1 cellular context compared by ENCODE assay signal in the genomic region with DNA sequence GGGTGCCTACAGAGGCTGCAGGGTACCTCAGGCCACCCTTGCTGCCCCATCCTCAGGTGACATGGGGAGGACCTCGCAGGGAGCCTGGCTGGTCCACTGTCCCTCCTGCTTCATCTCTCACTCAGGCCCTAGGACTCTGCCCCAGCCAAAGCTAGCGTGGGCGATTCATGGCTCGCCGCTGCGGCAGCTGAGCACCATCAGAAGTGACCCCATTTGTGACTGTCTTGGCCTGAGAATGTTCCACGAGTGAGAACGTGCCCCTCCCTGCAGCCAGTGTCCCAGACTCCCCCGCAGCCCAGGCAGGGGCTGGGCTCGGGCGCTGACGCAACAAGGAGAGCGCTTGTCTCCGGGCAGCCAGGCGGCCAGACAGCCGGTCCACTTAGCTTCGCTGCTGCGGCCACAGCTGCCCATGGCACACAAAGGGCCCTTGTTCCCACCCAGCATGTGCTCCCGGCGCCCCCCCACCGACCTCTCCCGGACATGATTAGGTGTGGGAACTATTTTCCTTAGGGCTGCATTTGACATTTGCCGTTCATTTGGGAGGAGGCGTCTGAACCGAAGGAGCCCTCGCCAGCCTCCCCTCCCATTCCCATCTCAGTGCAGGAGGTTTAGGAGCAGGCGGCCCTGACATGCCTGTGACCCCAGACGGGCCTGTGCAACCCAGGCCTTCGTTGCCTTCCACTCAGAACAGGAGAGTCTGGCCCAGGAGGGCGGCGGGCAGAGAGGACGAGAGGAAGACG.
TF ChIP-seq lines count a peak whose summit lies in the region.

No MANE protein-coding gene starts in this region.

TF ChIP-seq in HepG2, 621 proteins besides CTCF, POLR2A, EP300 and RAD21 (continued from another document and continues in another):
- TF ChIP-seq ZNF816 (CRISPR knock-in tag; IDR thresholded peaks at IDR 0.05; ENCODE audit: borderline replicate concordance) (no peak), EED (CRISPR knock-in tag; IDR thresholded peaks at IDR 0.05) (no peak), ZNF10 (CRISPR knock-in tag; IDR thresholded peaks at IDR 0.05; ENCODE audit: borderline replicate concordance, low read depth) (no peak), ZNF841 (CRISPR knock-in tag; IDR thresholded peaks at IDR 0.05; ENCODE audit: borderline replicate concordance) (no peak), SKIL (CRISPR knock-in tag; IDR thresholded peaks at IDR 0.05; ENCODE audit: borderline replicate concordance) (peak; percentile 87), ZNF329 (CRISPR knock-in tag; IDR thresholded peaks at IDR 0.05; ENCODE audit: low read depth) (no peak), PTBP1 (IDR thresholded peaks at IDR 0.05; ENCODE audit: low read depth, low read length, poor library complexity, severe bottlenecking) (no peak), FOXA1 (IDR thresholded peaks at IDR 0.05) (no peak), FOXA1 (CRISPR knock-in tag; IDR thresholded peaks at IDR 0.05) (0 out of 2 replicates have a peak, but pooled peaks have one; percentile 3), SALL1 (CRISPR knock-in tag; IDR thresholded peaks at IDR 0.05) (peak; percentile 72), ARNT2 (CRISPR knock-in tag; IDR thresholded peaks at IDR 0.05; ENCODE audit: low read depth) (peak; percentile 52; the same call in 1 of the 2 replicates), ZNF605 (CRISPR knock-in tag; IDR thresholded peaks at IDR 0.05) (peak; percentile 58; the same call in 1 of the 2 replicates), MTF2 (CRISPR knock-in tag; IDR thresholded peaks at IDR 0.05; ENCODE audit: borderline replicate concordance) (no peak), ZNF619 (CRISPR knock-in tag; IDR thresholded peaks at IDR 0.05) (no peak), HMGXB3 (CRISPR knock-in tag; IDR thresholded peaks at IDR 0.05; ENCODE audit: borderline replicate concordance) (no peak), RARG (CRISPR knock-in tag; IDR thresholded peaks at IDR 0.05; ENCODE audit: low read depth) (no peak), SIX1 (CRISPR knock-in tag; IDR thresholded peaks at IDR 0.05; ENCODE audit: borderline replicate concordance) (no peak), ZNF878 (CRISPR knock-in tag; IDR thresholded peaks at IDR 0.05) (no peak), PAX8 (CRISPR knock-in tag; IDR thresholded peaks at IDR 0.05; ENCODE audit: borderline replicate concordance) (no peak), TBP (CRISPR knock-in tag; IDR thresholded peaks at IDR 0.05) (no peak), ZFP41 (CRISPR knock-in tag; IDR thresholded peaks at IDR 0.05; ENCODE audit: borderline replicate concordance) (no peak), ZNF234 (CRISPR knock-in tag; conservative IDR thresholded peaks at IDR 0.05) (no peak), AHR (CRISPR knock-in tag; IDR thresholded peaks at IDR 0.05) (no peak), MZF1 (CRISPR knock-in tag; IDR thresholded peaks at IDR 0.05; ENCODE audit: borderline replicate concordance) (no peak), ZEB1 (IDR thresholded peaks at IDR 0.05; ENCODE audit: insufficient replicate concordance, low read depth) (no peak), RNF2 (conservative IDR thresholded peaks at IDR 0.05; ENCODE audit: low read depth) (no peak; the same call in 1 of the 2 replicates), WIZ (CRISPR knock-in tag; IDR thresholded peaks at IDR 0.05) (no peak), PHF5A (CRISPR knock-in tag; IDR thresholded peaks at IDR 0.05; ENCODE audit: low read depth, unreplicated experiment) (no peak), ZNF775 (CRISPR knock-in tag; IDR thresholded peaks at IDR 0.05; ENCODE audit: borderline replicate concordance) (no peak; the same call in 1 of the 2 replicates), SMARCE1 (IDR thresholded peaks at IDR 0.05; ENCODE audit: borderline replicate concordance) (no peak), ZNF44 (CRISPR knock-in tag; IDR thresholded peaks at IDR 0.05) (0 out of 2 replicates have a peak, but pooled peaks have one; percentile 68), ARNT (IDR thresholded peaks at IDR 0.05) (no peak), ZNF839 (CRISPR knock-in tag; IDR thresholded peaks at IDR 0.05; ENCODE audit: borderline replicate concordance) (no peak), ZBED4 (CRISPR knock-in tag; IDR thresholded peaks at IDR 0.05; ENCODE audit: borderline replicate concordance) (no peak), TGIF2 (CRISPR knock-in tag; IDR thresholded peaks at IDR 0.05) (no peak), ZNF263 (CRISPR knock-in tag; IDR thresholded peaks at IDR 0.05) (peak; percentile 79), ZNF784 (CRISPR knock-in tag; IDR thresholded peaks at IDR 0.05; ENCODE audit: borderline replicate concordance) (peak; percentile 79; the same call in 1 of the 2 replicates), MIXL1 (CRISPR knock-in tag; IDR thresholded peaks at IDR 0.05) (no peak), MEF2D (CRISPR knock-in tag; IDR thresholded peaks at IDR 0.05) (no peak), SRY (CRISPR knock-in tag; IDR thresholded peaks at IDR 0.05) (peak; percentile 58; the same call in 1 of the 2 replicates), ASH2L (IDR thresholded peaks at IDR 0.05; ENCODE audit: insufficient read length, low read depth, low read length) (no peak), NFYC (CRISPR knock-in tag; IDR thresholded peaks at IDR 0.05) (no peak), ZNF160 (CRISPR knock-in tag; IDR thresholded peaks at IDR 0.05) (no peak; the same call in 1 of the 2 replicates), ZBTB21 (CRISPR knock-in tag; IDR thresholded peaks at IDR 0.05) (no peak; the same call in 1 of the 2 replicates), NR1H2 (CRISPR knock-in tag; IDR thresholded peaks at IDR 0.05; ENCODE audit: borderline replicate concordance, low read depth) (no peak)
- TF ChIP-seq, protein P1, sequence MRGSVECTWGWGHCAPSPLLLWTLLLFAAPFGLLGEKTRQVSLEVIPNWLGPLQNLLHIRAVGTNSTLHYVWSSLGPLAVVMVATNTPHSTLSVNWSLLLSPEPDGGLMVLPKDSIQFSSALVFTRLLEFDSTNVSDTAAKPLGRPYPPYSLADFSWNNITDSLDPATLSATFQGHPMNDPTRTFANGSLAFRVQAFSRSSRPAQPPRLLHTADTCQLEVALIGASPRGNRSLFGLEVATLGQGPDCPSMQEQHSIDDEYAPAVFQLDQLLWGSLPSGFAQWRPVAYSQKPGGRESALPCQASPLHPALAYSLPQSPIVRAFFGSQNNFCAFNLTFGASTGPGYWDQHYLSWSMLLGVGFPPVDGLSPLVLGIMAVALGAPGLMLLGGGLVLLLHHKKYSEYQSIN (CRISPR knock-in tag; IDR thresholded peaks at IDR 0.05; ENCODE audit: borderline replicate concordance): no peak
- TF ChIP-seq, protein P2, sequence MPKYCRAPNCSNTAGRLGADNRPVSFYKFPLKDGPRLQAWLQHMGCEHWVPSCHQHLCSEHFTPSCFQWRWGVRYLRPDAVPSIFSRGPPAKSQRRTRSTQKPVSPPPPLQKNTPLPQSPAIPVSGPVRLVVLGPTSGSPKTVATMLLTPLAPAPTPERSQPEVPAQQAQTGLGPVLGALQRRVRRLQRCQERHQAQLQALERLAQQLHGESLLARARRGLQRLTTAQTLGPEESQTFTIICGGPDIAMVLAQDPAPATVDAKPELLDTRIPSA (CRISPR knock-in tag; IDR thresholded peaks at IDR 0.05; ENCODE audit: borderline replicate concordance): no peak
- TF ChIP-seq, protein P3, sequence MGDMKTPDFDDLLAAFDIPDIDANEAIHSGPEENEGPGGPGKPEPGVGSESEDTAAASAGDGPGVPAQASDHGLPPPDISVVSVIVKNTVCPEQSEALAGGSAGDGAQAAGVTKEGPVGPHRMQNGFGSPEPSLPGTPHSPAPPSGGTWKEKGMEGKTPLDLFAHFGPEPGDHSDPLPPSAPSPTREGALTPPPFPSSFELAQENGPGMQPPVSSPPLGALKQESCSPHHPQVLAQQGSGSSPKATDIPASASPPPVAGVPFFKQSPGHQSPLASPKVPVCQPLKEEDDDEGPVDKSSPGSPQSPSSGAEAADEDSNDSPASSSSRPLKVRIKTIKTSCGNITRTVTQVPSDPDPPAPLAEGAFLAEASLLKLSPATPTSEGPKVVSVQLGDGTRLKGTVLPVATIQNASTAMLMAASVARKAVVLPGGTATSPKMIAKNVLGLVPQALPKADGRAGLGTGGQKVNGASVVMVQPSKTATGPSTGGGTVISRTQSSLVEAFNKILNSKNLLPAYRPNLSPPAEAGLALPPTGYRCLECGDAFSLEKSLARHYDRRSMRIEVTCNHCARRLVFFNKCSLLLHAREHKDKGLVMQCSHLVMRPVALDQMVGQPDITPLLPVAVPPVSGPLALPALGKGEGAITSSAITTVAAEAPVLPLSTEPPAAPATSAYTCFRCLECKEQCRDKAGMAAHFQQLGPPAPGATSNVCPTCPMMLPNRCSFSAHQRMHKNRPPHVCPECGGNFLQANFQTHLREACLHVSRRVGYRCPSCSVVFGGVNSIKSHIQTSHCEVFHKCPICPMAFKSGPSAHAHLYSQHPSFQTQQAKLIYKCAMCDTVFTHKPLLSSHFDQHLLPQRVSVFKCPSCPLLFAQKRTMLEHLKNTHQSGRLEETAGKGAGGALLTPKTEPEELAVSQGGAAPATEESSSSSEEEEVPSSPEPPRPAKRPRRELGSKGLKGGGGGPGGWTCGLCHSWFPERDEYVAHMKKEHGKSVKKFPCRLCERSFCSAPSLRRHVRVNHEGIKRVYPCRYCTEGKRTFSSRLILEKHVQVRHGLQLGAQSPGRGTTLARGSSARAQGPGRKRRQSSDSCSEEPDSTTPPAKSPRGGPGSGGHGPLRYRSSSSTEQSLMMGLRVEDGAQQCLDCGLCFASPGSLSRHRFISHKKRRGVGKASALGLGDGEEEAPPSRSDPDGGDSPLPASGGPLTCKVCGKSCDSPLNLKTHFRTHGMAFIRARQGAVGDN (CRISPR knock-in tag; IDR thresholded peaks at IDR 0.05): peak; percentile 98
